29 cellular contexts compared by ENCODE assay signal in genomic region chr9:69250681-69251080, GRCh38.
"Had no signal": no experiment of that assay in that cellular context is flagged by ENCODE, and none has a peak within 500 bp of the region (broad histone marks: within the 10 kb centered on the region; RNA-seq: fewer than 3 reads in every experiment).

No MANE protein-coding gene starts in this region.

- H3K27me3 ChIP-seq: ascending aorta, breast epithelium, dorsolateral prefrontal cortex had no signal

- H3K4me3 Mint-ChIP-seq: activated CD4-positive, alpha-beta memory T cell treated with anti-CD3 and anti-CD28 coated beads for 36 hours; activated CD4-positive, alpha-beta T cell treated with anti-CD3 and anti-CD28 coated beads for 36 hours; activated CD4-positive, alpha-beta T cell treated with anti-CD3 and anti-CD28 coated beads, Interleukin-2, amount 10 ng/mL, durations not matched to agents 24 days and 14 days; activated naive CD4-positive, alpha-beta T cell treated with anti-CD3 and anti-CD28 coated beads, Interleukin-2, amount 10 ng/mL, durations not matched to agents 7 days and 5 days; activated naive CD8-positive, alpha-beta T cell treated with anti-CD3 and anti-CD28 coated beads, Interleukin-2, amount 10 ng/mL, durations not matched to agents 7 days and 5 days; activated T-cell treated with anti-CD3 and anti-CD28 coated beads, Interleukin-2, amount 50 U/mL, for 24 hours; activated T-cell treated with anti-CD3 and anti-CD28 coated beads, Interleukin-2, amount 50 U/mL, for 72 hours; brain; central memory CD8-positive, alpha-beta T cell; effector memory CD8-positive, alpha-beta T cell; T-helper 17 cell; T-helper 2 cell treated with Interferon-gamma antibody and Interleukin-4, amounts not matched to agents 5 μg/mL and 100 μg/mL, for 36 hours had no signal

- H3K27ac ChIP-seq: ascending aorta, breast epithelium, coronary artery, dorsolateral prefrontal cortex, WERI-Rb-1 had no signal

- H3K27me3 Mint-ChIP-seq: activated CD4-positive, alpha-beta memory T cell treated with anti-CD3 and anti-CD28 coated beads for 36 hours; activated CD4-positive, alpha-beta T cell treated with anti-CD3 and anti-CD28 coated beads for 36 hours; activated CD4-positive, alpha-beta T cell treated with anti-CD3 and anti-CD28 coated beads, Interleukin-2, amount 10 ng/mL, durations not matched to agents 24 days and 14 days; activated naive CD4-positive, alpha-beta T cell treated with anti-CD3 and anti-CD28 coated beads, Interleukin-2, amount 10 ng/mL, durations not matched to agents 7 days and 5 days; activated naive CD8-positive, alpha-beta T cell treated with anti-CD3 and anti-CD28 coated beads, Interleukin-2, amount 10 ng/mL, durations not matched to agents 7 days and 5 days; activated T-cell treated with anti-CD3 and anti-CD28 coated beads, Interleukin-2, amount 50 U/mL, for 24 hours; brain; central memory CD8-positive, alpha-beta T cell; effector memory CD8-positive, alpha-beta T cell; T-helper 17 cell had no signal

- H3K9me3 Mint-ChIP-seq: activated CD4-positive, alpha-beta memory T cell treated with anti-CD3 and anti-CD28 coated beads for 36 hours; activated CD4-positive, alpha-beta T cell treated with anti-CD3 and anti-CD28 coated beads, Interleukin-2, amount 10 ng/mL, durations not matched to agents 24 days and 14 days; activated naive CD4-positive, alpha-beta T cell treated with anti-CD3 and anti-CD28 coated beads, Interleukin-2, amount 10 ng/mL, durations not matched to agents 7 days and 5 days; activated naive CD4-positive, alpha-beta T cell treated with anti-CD3 and anti-CD28 coated beads, Interleukin-2, amount 50 U/mL, for 72 hours; activated naive CD8-positive, alpha-beta T cell treated with anti-CD3 and anti-CD28 coated beads, Interleukin-2, amount 10 ng/mL, durations not matched to agents 7 days and 5 days; activated T-cell treated with anti-CD3 and anti-CD28 coated beads, Interleukin-2, amount 50 U/mL, for 24 hours; activated T-cell treated with anti-CD3 and anti-CD28 coated beads, Interleukin-2, amount 50 U/mL, for 72 hours; central memory CD8-positive, alpha-beta T cell; effector memory CD8-positive, alpha-beta T cell; T-helper 2 cell treated with Interferon-gamma antibody and Interleukin-4, amounts not matched to agents 5 μg/mL and 100 μg/mL, for 36 hours had no signal

- H3K9me3 ChIP-seq: ascending aorta, breast epithelium had no signal

- H3K4me1 ChIP-seq: ascending aorta, breast epithelium had no signal

- DNase-seq: activated CD4-positive, alpha-beta memory T cell treated with anti-CD3 and anti-CD28 coated beads for 36 hours; activated CD4-positive, alpha-beta T cell treated with anti-CD3 and anti-CD28 coated beads for 36 hours; activated CD4-positive, alpha-beta T cell treated with anti-CD3 and anti-CD28 coated beads, Interleukin-2, amount 10 ng/mL, durations not matched to agents 24 days and 14 days; activated CD4-positive, CD25-positive, alpha-beta regulatory T cell; activated CD4-positive, CD25-positive, alpha-beta regulatory T cell treated with anti-CD3 and anti-CD28 coated beads, Interleukin-2, amount 50 U/mL, for 72 hours; activated CD8-positive, alpha-beta memory T cell treated with anti-CD3 and anti-CD28 coated beads, Interleukin-2, amount 50 U/mL, for 48 hours; activated gamma-delta T cell; activated naive CD4-positive, alpha-beta T cell; activated naive CD4-positive, alpha-beta T cell treated with anti-CD3 and anti-CD28 coated beads, Interleukin-2, amount 10 ng/mL, durations not matched to agents 7 days and 5 days; activated naive CD8-positive, alpha-beta T cell treated with anti-CD3 and anti-CD28 coated beads, Interleukin-2, amount 10 ng/mL, durations not matched to agents 7 days and 5 days; activated T-cell treated with anti-CD3 and anti-CD28 coated beads for 4 hours; activated T-cell treated with anti-CD3 and anti-CD28 coated beads, Interleukin-2, amount 50 U/mL, for 24 hours; activated T-cell treated with anti-CD3 and anti-CD28 coated beads, Interleukin-2, amount 50 U/mL, for 72 hours; dorsolateral prefrontal cortex; effector memory CD8-positive, alpha-beta T cell; foreskin fibroblast; T-helper 1 cell; T-helper 17 cell; T1000; WERI-Rb-1 had no signal

- H3K27ac Mint-ChIP-seq: activated CD4-positive, alpha-beta memory T cell treated with anti-CD3 and anti-CD28 coated beads for 36 hours; activated CD4-positive, alpha-beta T cell treated with anti-CD3 and anti-CD28 coated beads for 36 hours; activated CD4-positive, alpha-beta T cell treated with anti-CD3 and anti-CD28 coated beads, Interleukin-2, amount 10 ng/mL, durations not matched to agents 24 days and 14 days; activated naive CD4-positive, alpha-beta T cell treated with anti-CD3 and anti-CD28 coated beads, Interleukin-2, amount 10 ng/mL, durations not matched to agents 7 days and 5 days; activated naive CD4-positive, alpha-beta T cell treated with anti-CD3 and anti-CD28 coated beads, Interleukin-2, amount 50 U/mL, for 72 hours; activated naive CD8-positive, alpha-beta T cell treated with anti-CD3 and anti-CD28 coated beads, Interleukin-2, amount 10 ng/mL, durations not matched to agents 7 days and 5 days; activated T-cell treated with anti-CD3 and anti-CD28 coated beads, Interleukin-2, amount 50 U/mL, for 24 hours; activated T-cell treated with anti-CD3 and anti-CD28 coated beads, Interleukin-2, amount 50 U/mL, for 72 hours; brain; T-helper 17 cell; T-helper 2 cell treated with Interferon-gamma antibody and Interleukin-4, amounts not matched to agents 5 μg/mL and 100 μg/mL, for 36 hours had no signal

- FAIRE-seq: frontal cortex had no signal

- H3K4me1 Mint-ChIP-seq: activated CD4-positive, alpha-beta T cell treated with anti-CD3 and anti-CD28 coated beads for 36 hours; activated CD4-positive, alpha-beta T cell treated with anti-CD3 and anti-CD28 coated beads, Interleukin-2, amount 10 ng/mL, durations not matched to agents 24 days and 14 days; activated naive CD4-positive, alpha-beta T cell treated with anti-CD3 and anti-CD28 coated beads, Interleukin-2, amount 10 ng/mL, durations not matched to agents 7 days and 5 days; activated naive CD8-positive, alpha-beta T cell treated with anti-CD3 and anti-CD28 coated beads, Interleukin-2, amount 10 ng/mL, durations not matched to agents 7 days and 5 days; brain; central memory CD8-positive, alpha-beta T cell; T-helper 17 cell had no signal

- ATAC-seq: activated CD4-positive, alpha-beta T cell treated with anti-CD3 and anti-CD28 coated beads for 36 hours; activated naive CD4-positive, alpha-beta T cell treated with anti-CD3 and anti-CD28 coated beads, Interleukin-2, amount 50 U/mL, for 72 hours; activated T-cell treated with anti-CD3 and anti-CD28 coated beads, Interleukin-2, amount 50 U/mL, for 72 hours; effector memory CD8-positive, alpha-beta T cell; esophagus mucosa; T-helper 17 cell had no signal

- H3K4me3 ChIP-seq: ascending aorta, breast epithelium, coronary artery, dorsolateral prefrontal cortex had no signal

- H3K36me3 Mint-ChIP-seq: activated naive CD8-positive, alpha-beta T cell treated with anti-CD3 and anti-CD28 coated beads, Interleukin-2, amount 10 ng/mL, durations not matched to agents 7 days and 5 days had no signal
